ENCODE assay signal across 12 cellular contexts in the genomic region with DNA sequence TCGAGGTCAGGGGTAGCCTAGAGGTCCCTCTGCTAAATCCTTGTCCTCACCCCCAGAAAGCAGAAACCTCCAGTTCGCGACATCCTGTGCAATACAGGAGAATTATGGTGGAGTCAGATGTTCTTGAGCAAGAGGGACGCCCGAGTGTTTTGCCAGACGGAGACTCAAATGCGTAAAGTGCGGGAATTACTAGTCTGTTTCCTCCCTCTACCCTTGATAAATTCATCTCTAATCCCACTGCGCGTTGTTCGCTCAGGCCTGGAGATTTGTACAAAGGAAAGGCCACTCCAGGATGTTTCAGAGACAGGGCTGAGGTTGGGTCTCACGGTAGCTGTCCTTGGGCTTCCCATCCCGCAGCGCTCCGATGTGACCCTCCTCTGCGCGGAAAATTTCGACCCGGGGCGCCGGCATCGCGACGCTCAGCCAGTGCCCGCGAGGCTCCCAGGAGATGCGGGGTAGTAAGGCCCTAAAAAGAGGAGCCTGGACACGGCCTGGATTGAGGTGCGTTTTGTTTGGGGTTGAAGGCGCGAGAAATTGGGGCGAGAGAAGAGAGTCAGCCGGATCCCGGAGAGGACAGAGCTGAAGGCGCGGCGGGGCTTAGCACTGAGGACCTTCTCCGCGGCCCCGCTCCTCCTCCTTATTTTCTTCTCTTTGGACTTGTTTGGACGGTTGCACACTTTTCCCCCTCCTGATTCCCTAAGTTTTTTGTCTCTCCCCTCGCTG. TPM values are rescaled to one million over a fixed set of nuclear protein-coding genes. Genes with fewer than 3 reads are reported as not detected.
DNase-seq lines count a peak whose midpoint lies in the region; ATAC-seq and TF ChIP-seq lines count a peak whose summit lies in the region.
"Had no signal": no experiment of that assay in that cellular context is flagged by ENCODE, and none has a peak within 500 bp of the region (broad histone marks: within the 10 kb centered on the region; RNA-seq: fewer than 3 reads in every experiment).

No MANE protein-coding gene starts in this region.

- no peak for TF ChIP-seq EP300 in suprapubic skin (IDR thresholded peaks at IDR 0.05)

- H3K4me1 Mint-ChIP-seq in activated naive CD4-positive, alpha-beta T cell treated with anti-CD3 and anti-CD28 coated beads for 36 hours (ENCODE audit: low read depth) = peaks cover 53% of the 10 kb centered on the region
- peaks cover 39% of the 10 kb centered on the region for H3K4me1 Mint-ChIP-seq in activated CD8-positive, alpha-beta T cell treated with anti-CD3 and anti-CD28 coated beads for 36 hours (ENCODE audit: low read depth)
- H3K4me1 Mint-ChIP-seq in Caco-2 (ENCODE audit: low read depth, unreplicated experiment) = no peaks in the 10 kb centered on the region

- peaks cover 89% of the 10 kb centered on the region for H3K27me3 Mint-ChIP-seq in activated naive CD4-positive, alpha-beta T cell treated with anti-CD3 and anti-CD28 coated beads for 36 hours (ENCODE audit: low read depth)
- peaks cover 83% of the 10 kb centered on the region for H3K27me3 Mint-ChIP-seq in activated CD8-positive, alpha-beta T cell treated with anti-CD3 and anti-CD28 coated beads for 36 hours
- peaks cover 13% of the 10 kb centered on the region for H3K27me3 Mint-ChIP-seq in Caco-2 (ENCODE audit: insufficient read depth, unreplicated experiment)

- CTCF ChIA-PET in activated naive CD4-positive, alpha-beta T cell treated with anti-CD3 and anti-CD28 coated beads for 36 hours (lab: Charles Lee) = no interaction called here
- CTCF ChIA-PET in activated CD8-positive, alpha-beta T cell treated with anti-CD3 and anti-CD28 coated beads for 36 hours (lab: Charles Lee) = interaction anchor here (1.4 kb wide), 1 partner anchor 32 kb away, joined by 3 read pairs; no protein-coding TSS in a partner anchor
- CTCF ChIA-PET in Caco-2 (lab: Charles Lee) = interaction anchor here (0.5 kb wide), 1 partner anchor 214 kb away, joined by 3 read pairs; no protein-coding TSS in a partner anchor

- no peak overlapping the region for H3K27ac ChIP-seq in suprapubic skin
- H3K27ac ChIP-seq: C4-2B had no signal

- TF ChIP-seq POLR2A in suprapubic skin (IDR thresholded peaks at IDR 0.05) = no peak

- no peak for TF ChIP-seq CTCF in activated CD8-positive, alpha-beta T cell treated with anti-CD3 and anti-CD28 coated beads for 36 hours (IDR thresholded peaks at IDR 0.05)
- TF ChIP-seq CTCF in suprapubic skin (IDR thresholded peaks at IDR 0.05) = no peak
- TF ChIP-seq CTCF in Caco-2 (IDR thresholded peaks at IDR 0.05; ENCODE audit: insufficient read depth in 1 of 2, low read depth in 1 of 2, low read length in 1 of 2, severe bottlenecking in 1 of 2, unreplicated experiment in 1 of 2) = no peak
- TF ChIP-seq CTCF in GM10266 (IDR thresholded peaks at IDR 0.05; ENCODE audit: control insufficient read depth, insufficient read depth, low read depth, missing control alignments) = no peak

- H3K36me3 Mint-ChIP-seq in activated naive CD4-positive, alpha-beta T cell treated with anti-CD3 and anti-CD28 coated beads for 36 hours (ENCODE audit: low read depth) = peaks cover 6% of the 10 kb centered on the region
- H3K36me3 Mint-ChIP-seq in activated CD8-positive, alpha-beta T cell treated with anti-CD3 and anti-CD28 coated beads for 36 hours (ENCODE audit: low read depth) = no peaks in the 10 kb centered on the region
- no peaks in the 10 kb centered on the region for H3K36me3 Mint-ChIP-seq in Caco-2 (ENCODE audit: insufficient read depth, unreplicated experiment)

- no peak overlapping the region for H3K27ac Mint-ChIP-seq in activated naive CD4-positive, alpha-beta T cell treated with anti-CD3 and anti-CD28 coated beads for 36 hours
- H3K27ac Mint-ChIP-seq in activated CD8-positive, alpha-beta T cell treated with anti-CD3 and anti-CD28 coated beads for 36 hours = no peak overlapping the region
- H3K27ac Mint-ChIP-seq in Caco-2 (ENCODE audit: unreplicated experiment) = no peak overlapping the region

- H3K4me3 Mint-ChIP-seq in activated naive CD4-positive, alpha-beta T cell treated with anti-CD3 and anti-CD28 coated beads for 36 hours = peak overlapping the region; percentile 68
- H3K4me3 Mint-ChIP-seq in activated CD8-positive, alpha-beta T cell treated with anti-CD3 and anti-CD28 coated beads for 36 hours = peak overlapping the region; percentile 55
- no peak overlapping the region for H3K4me3 Mint-ChIP-seq in Caco-2 (ENCODE audit: unreplicated experiment)

- POLR2A ChIA-PET in activated CD8-positive, alpha-beta T cell treated with anti-CD3 and anti-CD28 coated beads for 36 hours (lab: Charles Lee) = no interaction called here
- POLR2A ChIA-PET in Caco-2 (lab: Charles Lee) = no interaction called here

- H3K9me3 ChIP-seq in iPS-18c (ENCODE audit: control insufficient read depth, insufficient read depth, low read length) = no peaks in the 10 kb centered on the region
- no peaks in the 10 kb centered on the region for H3K9me3 ChIP-seq in suprapubic skin
- no peaks in the 10 kb centered on the region for H3K9me3 ChIP-seq in Caco-2

- peaks cover 98% of the 10 kb centered on the region for H3K27me3 ChIP-seq in suprapubic skin
- no peaks in the 10 kb centered on the region; the same call in 1 of the 2 replicates for H3K27me3 ChIP-seq in Caco-2 (replicated peaks; ENCODE audit: control insufficient read depth, insufficient read depth, low read length)

- DNase-seq in activated naive CD4-positive, alpha-beta T cell treated with anti-CD3 and anti-CD28 coated beads for 36 hours = peak; percentile 8
- no peak for DNase-seq in activated naive CD4-positive, alpha-beta T cell treated with Interleukin-2 at 50 U/mL for 16 hours
- no peak for DNase-seq in activated CD8-positive, alpha-beta T cell treated with anti-CD3 and anti-CD28 coated beads for 36 hours
- no peak for DNase-seq in suprapubic skin (ENCODE audit: low spot score in 2 of 2)
- no peak for DNase-seq in Caco-2
- DNase-seq in GM10266 (ENCODE audit: extremely low spot score) = no peak
- DNase-seq: NCI-H524 treated with DMSO at 0.1 percent for 48 hours had no signal

- ATAC-seq in activated CD8-positive, alpha-beta T cell treated with anti-CD3 and anti-CD28 coated beads for 36 hours = no peak
- no peak for ATAC-seq in HG03175 (IDR thresholded peaks at IDR 0.05; ENCODE audit: unreplicated experiment)
- ATAC-seq: K562 had no signal

- H3K4me1 ChIP-seq in suprapubic skin (peaks cover 34% of the 10 kb centered on the region), Caco-2 (no peaks in the 10 kb centered on the region)

- no TSS peak for BruUV-seq in Caco-2 (replicated peaks; lab: Mats Ljungman, UMichigan)

- WGBS in suprapubic skin = 7% methylated on average over 37 of the region's 42 CpGs

- H3K36me3 ChIP-seq in suprapubic skin (no peaks in the 10 kb centered on the region), Caco-2 (ENCODE audit: control insufficient read depth, insufficient read depth, low read length) (no peaks in the 10 kb centered on the region)

- peak overlapping the region; percentile 53; the same call in 1 of the 2 replicates for H3K4me3 ChIP-seq in iPS-18c (ENCODE audit: insufficient read depth, low read depth, low read length)
- H3K4me3 ChIP-seq in suprapubic skin = peak overlapping the region; percentile 24
- H3K4me3 ChIP-seq in Caco-2 (ENCODE audit: low read depth, low read length) = no peak overlapping the region
- H3K4me3 ChIP-seq: K562 had no signal

- intact Hi-C loops in activated naive CD4-positive, alpha-beta T cell treated with anti-CD3 and anti-CD28 coated beads for 36 hours (cut with micrococcal nuclease) = loop anchor here (5.0 kb wide), 2 partner anchors 366 to 381 kb away; no protein-coding TSS in a partner anchor
- intact Hi-C loops in activated CD8-positive, alpha-beta T cell treated with anti-CD3 and anti-CD28 coated beads for 36 hours (cut with micrococcal nuclease) = no loop called here
- intact Hi-C loops in Caco-2 (cut with micrococcal nuclease; ENCODE audit: unreplicated experiment) = no loop called here

- H3K9me3 Mint-ChIP-seq in activated naive CD4-positive, alpha-beta T cell treated with anti-CD3 and anti-CD28 coated beads for 36 hours = no peaks in the 10 kb centered on the region
- peaks cover 5% of the 10 kb centered on the region for H3K9me3 Mint-ChIP-seq in activated CD8-positive, alpha-beta T cell treated with anti-CD3 and anti-CD28 coated beads for 36 hours
- H3K9me3 Mint-ChIP-seq in Caco-2 (ENCODE audit: unreplicated experiment) = peaks cover 10% of the 10 kb centered on the region

RNA-seq across cellular contexts. Expression of gene NEUROD1, which starts 2.6 kb away (rescaled TPM):
- not detected for total RNA-seq in activated naive CD4-positive, alpha-beta T cell treated with anti-CD3 and anti-CD28 coated beads for 36 hours
- total RNA-seq in activated CD8-positive, alpha-beta T cell treated with anti-CD3 and anti-CD28 coated beads for 36 hours = not detected
- total RNA-seq in suprapubic skin = not detected
- total RNA-seq in Caco-2 (2022) = not detected in 2 replicates
- total RNA-seq: cardiac septum, K562 had no signal

RNA-seq across cellular contexts. Expression of gene CERKL, which starts 26.1 kb away (rescaled TPM):
- total RNA-seq in activated naive CD4-positive, alpha-beta T cell treated with anti-CD3 and anti-CD28 coated beads for 36 hours = under 1 TPM in 1 of 2 experiments, not detected in 1; 0.14 TPM
- under 1 TPM; 0.11 to 0.20 TPM for total RNA-seq in activated CD8-positive, alpha-beta T cell treated with anti-CD3 and anti-CD28 coated beads for 36 hours
- total RNA-seq in suprapubic skin (not detected), Caco-2 (2022) (not detected in 2 replicates)
- total RNA-seq: K562 had no signal
